ENCODE assay signal across 8 cellular contexts in genomic region chr2:235494716-235495372, GRCh38. TPM values are rescaled to one million over a fixed set of nuclear protein-coding genes. Genes with fewer than 3 reads are reported as not detected.
DNase-seq lines count a peak whose midpoint lies in the region; ATAC-seq and TF ChIP-seq lines count a peak whose summit lies in the region.

No MANE protein-coding gene starts in this region.

- H3K27ac ChIP-seq in VCaP, result peak overlapping the region; percentile 87

- H3K27ac Mint-ChIP-seq in activated naive CD4-positive, alpha-beta T cell treated with anti-CD3 and anti-CD28 coated beads, Interleukin-2, amount 10 ng/mL, durations not matched to agents 7 days and 5 days, result no peak overlapping the region
- peak overlapping the region; percentile 25 for H3K27ac Mint-ChIP-seq in nephron progenitor cell

- H3K36me3 Mint-ChIP-seq in activated naive CD4-positive, alpha-beta T cell treated with anti-CD3 and anti-CD28 coated beads, Interleukin-2, amount 10 ng/mL, durations not matched to agents 7 days and 5 days, result peaks cover 2% of the 10 kb centered on the region
- no peaks in the 10 kb centered on the region for H3K36me3 Mint-ChIP-seq in nephron progenitor cell (ENCODE audit: low read depth)

- no peak for DNase-seq in activated naive CD4-positive, alpha-beta T cell treated with anti-CD3 and anti-CD28 coated beads, Interleukin-2, amount 10 ng/mL, durations not matched to agents 7 days and 5 days
- DNase-seq in activated naive CD4-positive, alpha-beta T cell (lab: John Stamatoyannopoulos, UW), result no peak
- DNase-seq in fibroblast of villous mesenchyme (ENCODE audit: low read depth) (peak; percentile 55), nephron progenitor cell (peak; percentile 51), T-helper 9 cell (no peak)
- no peak for DNase-seq in effector CD4-positive, alpha-beta T cell

- H3K4me3 ChIP-seq in fibroblast of villous mesenchyme (ENCODE audit: low read depth, low read length), result peak overlapping the region; percentile 68

- H3K4me3 Mint-ChIP-seq in activated naive CD4-positive, alpha-beta T cell treated with anti-CD3 and anti-CD28 coated beads, Interleukin-2, amount 10 ng/mL, durations not matched to agents 7 days and 5 days, result peak overlapping the region; percentile 62
- H3K4me3 Mint-ChIP-seq in nephron progenitor cell, result peak overlapping the region; percentile 89

- CTCF ChIA-PET in activated naive CD4-positive, alpha-beta T cell treated with anti-CD3 and anti-CD28 coated beads, Interleukin-2, amount 10 ng/mL, durations not matched to agents 7 days and 5 days (lab: Charles Lee), result no interaction called here

- H3K4me1 Mint-ChIP-seq in activated naive CD4-positive, alpha-beta T cell treated with anti-CD3 and anti-CD28 coated beads, Interleukin-2, amount 10 ng/mL, durations not matched to agents 7 days and 5 days, result peaks cover 13% of the 10 kb centered on the region
- H3K4me1 Mint-ChIP-seq in nephron progenitor cell, result peaks cover 59% of the 10 kb centered on the region

- ATAC-seq in GM21717 (IDR thresholded peaks at IDR 0.05; ENCODE audit: unreplicated experiment), result no peak

- TF ChIP-seq CTCF in VCaP (conservative IDR thresholded peaks at IDR 0.05), result no peak
- TF ChIP-seq CTCF in fibroblast of villous mesenchyme (IDR thresholded peaks at IDR 0.05; ENCODE audit: insufficient read depth, low read depth, low read length), result no peak
- no peak for TF ChIP-seq CTCF in nephron progenitor cell (IDR thresholded peaks at IDR 0.05)

- peaks cover 86% of the 10 kb centered on the region for H3K27me3 Mint-ChIP-seq in activated naive CD4-positive, alpha-beta T cell treated with anti-CD3 and anti-CD28 coated beads, Interleukin-2, amount 10 ng/mL, durations not matched to agents 7 days and 5 days
- peaks cover 25% of the 10 kb centered on the region for H3K27me3 Mint-ChIP-seq in nephron progenitor cell (ENCODE audit: low read depth, poor library complexity)

- no peaks in the 10 kb centered on the region for H3K9me3 Mint-ChIP-seq in activated naive CD4-positive, alpha-beta T cell treated with anti-CD3 and anti-CD28 coated beads, Interleukin-2, amount 10 ng/mL, durations not matched to agents 7 days and 5 days
- H3K9me3 Mint-ChIP-seq in nephron progenitor cell, result peaks cover 17% of the 10 kb centered on the region

RNA-seq across cellular contexts. Expression of gene AGAP1, which starts 1.0 kb away (rescaled TPM):
- total RNA-seq in fibroblast of villous mesenchyme, result 10.8 and 13.9 TPM in 2 replicates

Comparison
In these comparisons a context has a peak if more than half of its experiments do, and no peak if none do; other contexts are left out.
1. DNase-seq: peak in fibroblast of villous mesenchyme (single experiment) and nephron progenitor cell (single experiment); none in activated naive CD4-positive, alpha-beta T cell treated with anti-CD3 and anti-CD28 coated beads, Interleukin-2, amount 10 ng/mL, durations not matched to agents 7 days and 5 days (single experiment), activated naive CD4-positive, alpha-beta T cell (0 of 4), effector CD4-positive, alpha-beta T cell (single experiment) and T-helper 9 cell (single experiment).